In the genomic region with DNA sequence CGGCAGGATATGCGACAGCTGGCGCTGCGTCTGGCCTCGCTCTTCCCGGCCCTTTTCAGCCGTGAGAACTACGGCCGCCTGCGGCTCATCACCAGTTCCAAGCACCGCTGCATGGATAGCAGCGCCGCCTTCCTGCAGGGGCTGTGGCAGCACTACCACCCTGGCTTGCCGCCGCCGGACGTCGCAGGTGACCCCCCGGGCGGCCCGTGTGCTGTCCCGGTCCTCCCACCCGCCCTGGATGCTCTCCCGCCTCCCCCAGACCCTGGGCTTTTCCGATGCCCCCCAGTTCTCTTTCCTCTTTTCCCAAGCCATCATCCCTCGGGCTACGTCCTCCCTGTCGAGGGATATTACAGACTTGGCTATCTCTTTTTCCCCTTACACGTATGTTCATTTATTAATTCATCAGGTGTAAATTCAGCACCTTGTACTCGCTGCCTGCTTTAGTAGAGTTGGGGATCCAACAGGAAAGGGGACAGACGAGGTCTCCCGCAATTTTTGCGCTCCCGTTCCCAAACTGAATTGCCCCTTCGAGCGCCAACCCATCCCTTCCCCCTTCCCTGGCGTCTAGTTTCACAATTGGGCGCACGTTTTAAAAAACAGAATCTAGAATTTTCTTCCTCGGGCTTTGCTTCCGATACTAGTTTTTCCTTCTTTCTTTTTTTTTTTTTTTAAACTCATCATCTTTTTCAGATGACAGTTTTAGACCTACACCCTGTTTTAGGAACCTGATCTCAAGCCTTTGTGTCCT, we compare ENCODE assay signal across 8 cellular contexts. TPM values are rescaled to one million over a fixed set of nuclear protein-coding genes. Genes with fewer than 3 reads are reported as not detected.
DNase-seq lines count a peak whose midpoint lies in the region; ATAC-seq and TF ChIP-seq lines count a peak whose summit lies in the region.

No MANE protein-coding gene starts in this region.

- H3K4me2 ChIP-seq in OCI-LY3 (ENCODE audit: low read length) = peak overlapping the region; percentile 92

- H3K9me3 Mint-ChIP-seq in CD8-positive, alpha-beta memory T cell = no peaks in the 10 kb centered on the region

- no peaks in the 10 kb centered on the region for H4K20me1 ChIP-seq in OCI-LY3 (ENCODE audit: insufficient read depth, low read length)

- peak overlapping the region; percentile 98 for H2AFZ ChIP-seq in OCI-LY3 (ENCODE audit: low read depth, low read length)

- peak; percentile 6 to 49 (median 20) for DNase-seq in CD8-positive, alpha-beta memory T cell
- peak; percentile 12 for DNase-seq in GM19240 (ENCODE audit: insufficient read length, low spot score)
- peak; percentile 13 for DNase-seq in activated gamma-delta T cell (lab: John Stamatoyannopoulos, UW)
- peak; percentile 40 for DNase-seq in foreskin melanocyte
- DNase-seq in transverse colon = peak; percentile 68

- peaks cover 30 to 52% (median 46%) of the 10 kb centered on the region in 3 donors for H3K4me1 Mint-ChIP-seq in CD8-positive, alpha-beta memory T cell

- H3K27ac ChIP-seq in CD8-positive, alpha-beta memory T cell (ENCODE audit: low read depth, low read length) = peak overlapping the region; percentile 36
- H3K27ac ChIP-seq in OCI-LY3 (ENCODE audit: low read length) = no peak overlapping the region
- H3K27ac ChIP-seq in neutrophil = no peak overlapping the region
- peak overlapping the region; percentile 86 to 91 (median 88) for H3K27ac ChIP-seq in transverse colon

- peak; percentile 64 for ATAC-seq in HG03354 (IDR thresholded peaks at IDR 0.05; ENCODE audit: poor library complexity, severe bottlenecking, unreplicated experiment)

- H3K9me3 ChIP-seq in CD8-positive, alpha-beta memory T cell (ENCODE audit: low read length) = no peaks in the 10 kb centered on the region
- H3K9me3 ChIP-seq in OCI-LY3 (ENCODE audit: insufficient read depth, low read length) (no peaks in the 10 kb centered on the region), neutrophil (no peaks in the 10 kb centered on the region), transverse colon (no peaks in the 10 kb centered on the region)

- POLR2A ChIA-PET in CD8-positive, alpha-beta memory T cell (lab: Charles Lee) = no interaction called here

- TF ChIP-seq POLR2A in transverse colon (IDR thresholded peaks at IDR 0.05) = no peak

- peak overlapping the region; percentile 66 for H3K9ac ChIP-seq in OCI-LY3 (ENCODE audit: low read length)

- peak overlapping the region in 6 of 8 donors; percentile 4 to 87 (median 77) for H3K27ac Mint-ChIP-seq in CD8-positive, alpha-beta memory T cell

- H3K27me3 ChIP-seq in CD8-positive, alpha-beta memory T cell (ENCODE audit: insufficient read depth, low read length, poor library complexity, severe bottlenecking) = no peaks in the 10 kb centered on the region
- H3K27me3 ChIP-seq in OCI-LY3 (ENCODE audit: low read depth, low read length) (no peaks in the 10 kb centered on the region), neutrophil (peaks cover 66% of the 10 kb centered on the region), transverse colon (no peaks in the 10 kb centered on the region)

- peaks cover 15% of the 10 kb centered on the region for H3K79me2 ChIP-seq in OCI-LY3 (ENCODE audit: low read length)

- in situ Hi-C loops in transverse colon (cut with MboI; ENCODE audit: low pct_ligation_motif_present in 1 of 4, low pct_unique_long_range_greater_than_20kb in 1 of 4, low sequenced_read_pairs in 3 of 4) = no loop called here

- peaks cover 4 to 26% (median 10%) of the 10 kb centered on the region in 3 donors for H3K36me3 Mint-ChIP-seq in CD8-positive, alpha-beta memory T cell

- H3K4me3 ChIP-seq in CD8-positive, alpha-beta memory T cell (ENCODE audit: low read length) = peak overlapping the region; percentile 72
- H3K4me3 ChIP-seq in OCI-LY3 (ENCODE audit: low read length) = peak overlapping the region; percentile 89
- peak overlapping the region; percentile 56 to 65 for H3K4me3 ChIP-seq in neutrophil (ENCODE audit: low read depth in 1 of 2, low read length in 1 of 2)
- peak overlapping the region; percentile 73 to 89 (median 83) for H3K4me3 ChIP-seq in transverse colon

- H3K27me3 Mint-ChIP-seq in CD8-positive, alpha-beta memory T cell = peaks cover 2 to 4% of the 10 kb centered on the region in 2 donors

- peak overlapping the region; percentile 84 to 96 (median 90) for H3K4me3 Mint-ChIP-seq in CD8-positive, alpha-beta memory T cell

- peaks cover 11% of the 10 kb centered on the region for H3K4me1 ChIP-seq in CD8-positive, alpha-beta memory T cell (ENCODE audit: insufficient read depth, low read length)
- H3K4me1 ChIP-seq in OCI-LY3 (ENCODE audit: low read length) (peaks cover 10% of the 10 kb centered on the region), neutrophil (ENCODE audit: control insufficient read depth in 1 of 2, insufficient read depth in 1 of 2, low read depth in 1 of 2, low read length in 1 of 2) (peaks cover 11 to 14% of the 10 kb centered on the region in 2 experiments), transverse colon (peaks cover 5 to 31% (median 20%) of the 10 kb centered on the region in 4 donors)

- 0 to 1% methylated on average over 7 to 40 of the region's 41 CpGs for WGBS in transverse colon (ENCODE audit: low coverage in 1 of 2), 2 donors

- peak; percentile 41 for TF ChIP-seq CTCF in OCI-LY3 (IDR thresholded peaks at IDR 0.05; ENCODE audit: low read depth, low read length)
- no peak for TF ChIP-seq CTCF in neutrophil (IDR thresholded peaks at IDR 0.05)
- peak; percentile 12 to 53 (median 51) for TF ChIP-seq CTCF in transverse colon (IDR thresholded peaks at IDR 0.05)

- intact Hi-C loops in transverse colon (cut with DNase I; ENCODE audit: low total_unique reads) = no loop called here

- TF ChIP-seq EP300 in transverse colon (IDR thresholded peaks at IDR 0.05; ENCODE audit: low read depth) = no peak

- CTCF ChIA-PET in CD8-positive, alpha-beta memory T cell (lab: Charles Lee) = no interaction called here

- H3K36me3 ChIP-seq in CD8-positive, alpha-beta memory T cell (ENCODE audit: insufficient read depth, low read length) = no peaks in the 10 kb centered on the region
- H3K36me3 ChIP-seq in OCI-LY3 (replicated peaks; ENCODE audit: low read depth, low read length) (no peaks in the 10 kb centered on the region), neutrophil (no peaks in the 10 kb centered on the region), transverse colon (peaks cover 0 to 9% (median 0%) of the 10 kb centered on the region in 4 donors)

RNA-seq across cellular contexts. Expression of a gene that starts 0.8 kb away (rescaled TPM):
- 10 to 100 TPM; 16.2 to 17.0 TPM for total RNA-seq in CD8-positive, alpha-beta memory T cell
- polyA plus RNA-seq in CD8-positive, alpha-beta memory T cell = 8.7 TPM
- 10 to 100 TPM; 11.1 to 28.4 (median 21.2) TPM for total RNA-seq in transverse colon

Comparison
In these comparisons a context has a peak if more than half of its experiments do, and no peak if none do; other contexts are left out.
1. DNase-seq: peak in every context shown above with its lines; median percentile 68 in transverse colon; 40 in foreskin melanocyte; 20 in CD8-positive, alpha-beta memory T cell; 13 in activated gamma-delta T cell; 12 in GM19240.
2. H3K27ac ChIP-seq: peak in CD8-positive, alpha-beta memory T cell (single experiment) and transverse colon (4 of 4); none in OCI-LY3 (single experiment) and neutrophil (single experiment).
3. Peak in every context shown above with its lines, with median percentiles within 50 percentile points of each other: H3K4me3 ChIP-seq.